In the genomic region with DNA sequence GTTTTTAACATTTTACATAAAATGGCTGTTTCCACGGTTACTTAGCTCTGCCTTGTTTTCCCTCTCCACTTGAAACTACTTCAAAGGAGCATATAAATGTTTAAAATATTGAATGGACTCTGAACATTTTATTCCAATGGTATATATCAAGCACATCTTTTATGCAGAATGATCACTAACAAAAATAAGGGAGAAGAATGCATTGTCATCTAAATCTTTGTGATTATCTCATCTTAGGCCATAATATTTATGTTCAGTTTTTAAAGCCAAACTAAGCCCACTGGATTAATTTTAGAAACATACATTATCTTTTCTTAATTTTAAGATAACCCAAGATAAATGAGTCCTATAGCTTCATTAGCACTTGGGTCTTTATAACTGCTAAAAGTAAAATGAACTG, we compare ENCODE assay signal across 21 cellular contexts. TPM values are rescaled to one million over a fixed set of nuclear protein-coding genes. Genes with fewer than 3 reads are reported as not detected.
DNase-seq lines count a peak whose midpoint lies in the region; ATAC-seq, FAIRE-seq and TF ChIP-seq lines count a peak whose summit lies in the region.
"Had no signal": no experiment of that assay in that cellular context is flagged by ENCODE, and none has a peak within 500 bp of the region (broad histone marks: within the 10 kb centered on the region; RNA-seq: fewer than 3 reads in every experiment).

No MANE protein-coding gene starts in this region.

- H3K4me1 Mint-ChIP-seq in activated T-cell treated with anti-CD3 and anti-CD28 coated beads, Interleukin-2, amount 50 U/mL, for 72 hours (ENCODE audit: low read depth) = peaks cover 21% of the 10 kb centered on the region
- peaks cover 31% of the 10 kb centered on the region for H3K4me1 Mint-ChIP-seq in activated T-cell treated with anti-CD3 and anti-CD28 coated beads, Interleukin-2, amount 50 U/mL, for 24 hours (ENCODE audit: low read depth)
- H3K4me1 Mint-ChIP-seq in glutamatergic neuron (ENCODE audit: low read depth, unreplicated experiment) = no peaks in the 10 kb centered on the region

- peaks cover 5% of the 10 kb centered on the region for H3F3A ChIP-seq in smooth muscle cell (ENCODE audit: low read depth)

- H3K9me3 Mint-ChIP-seq in activated T-cell treated with anti-CD3 and anti-CD28 coated beads, Interleukin-2, amount 50 U/mL, for 72 hours = no peaks in the 10 kb centered on the region
- H3K9me3 Mint-ChIP-seq in activated T-cell treated with anti-CD3 and anti-CD28 coated beads, Interleukin-2, amount 50 U/mL, for 24 hours = no peaks in the 10 kb centered on the region
- H3K9me3 Mint-ChIP-seq in glutamatergic neuron (ENCODE audit: unreplicated experiment) = peaks cover 11% of the 10 kb centered on the region

- H3K27ac ChIP-seq in OCI-LY3 (ENCODE audit: low read length) = no peak overlapping the region
- H3K27ac ChIP-seq in smooth muscle cell (ENCODE audit: low read depth) = no peak overlapping the region
- no peak overlapping the region for H3K27ac ChIP-seq in SJCRH30

- peaks cover 12% of the 10 kb centered on the region for H3K4me1 ChIP-seq in OCI-LY3 (ENCODE audit: low read length)
- no peaks in the 10 kb centered on the region for H3K4me1 ChIP-seq in smooth muscle cell (ENCODE audit: low read depth)
- no peaks in the 10 kb centered on the region for H3K4me1 ChIP-seq in SJCRH30

- H3K4me3 Mint-ChIP-seq in activated T-cell treated with anti-CD3 and anti-CD28 coated beads, Interleukin-2, amount 50 U/mL, for 72 hours = peak overlapping the region in 1 of 2 donors; percentile 90
- H3K4me3 Mint-ChIP-seq in activated T-cell treated with anti-CD3 and anti-CD28 coated beads, Interleukin-2, amount 50 U/mL, for 24 hours = no peak overlapping the region
- peak overlapping the region; percentile 91 for H3K4me3 Mint-ChIP-seq in glutamatergic neuron (ENCODE audit: unreplicated experiment)

- no peaks in the 10 kb centered on the region for H3K79me2 ChIP-seq in OCI-LY3 (ENCODE audit: low read length)
- no peaks in the 10 kb centered on the region for H3K79me2 ChIP-seq in smooth muscle cell (ENCODE audit: low read depth)

- H3K27me3 ChIP-seq in OCI-LY3 (ENCODE audit: low read depth, low read length) (0 out of 2 replicates have a peak, but pooled peaks cover 2% of the 10 kb centered on the region), smooth muscle cell (ENCODE audit: low read depth) (peaks cover under 1% of the 10 kb centered on the region), SJCRH30 (no peaks in the 10 kb centered on the region)

- no peaks in the 10 kb centered on the region for H3K36me3 ChIP-seq in OCI-LY3 (replicated peaks; ENCODE audit: low read depth, low read length)
- no peaks in the 10 kb centered on the region for H3K36me3 ChIP-seq in smooth muscle cell (ENCODE audit: low read depth)
- H3K36me3 ChIP-seq in SJCRH30 = no peaks in the 10 kb centered on the region
- H3K36me3 ChIP-seq: left ventricle myocardium inferior had no signal

- ATAC-seq in activated T-cell treated with anti-CD3 and anti-CD28 coated beads, Interleukin-2, amount 50 U/mL, for 72 hours (replicated peaks in 1 of 2) = no peak

- TF ChIP-seq CTCF in OCI-LY3 (IDR thresholded peaks at IDR 0.05; ENCODE audit: low read depth, low read length) (no peak), glutamatergic neuron (IDR thresholded peaks at IDR 0.05; ENCODE audit: partially characterized antibody, unreplicated experiment) (no peak), smooth muscle cell (IDR thresholded peaks at IDR 0.05; ENCODE audit: borderline replicate concordance, insufficient read depth, poor library complexity, severe bottlenecking) (no peak)

- no peaks in the 10 kb centered on the region for H4K20me1 ChIP-seq in OCI-LY3 (ENCODE audit: insufficient read depth, low read length)
- no peaks in the 10 kb centered on the region for H4K20me1 ChIP-seq in smooth muscle cell (ENCODE audit: low read depth)

- H3K4me3 ChIP-seq in OCI-LY3 (ENCODE audit: low read length) (peak overlapping the region; percentile 86), smooth muscle cell (no peak overlapping the region), SJCRH30 (no peak overlapping the region)

- H3K36me3 Mint-ChIP-seq in activated T-cell treated with anti-CD3 and anti-CD28 coated beads, Interleukin-2, amount 50 U/mL, for 72 hours (ENCODE audit: insufficient read depth in 2 of 2) = peaks cover 0 to 3% of the 10 kb centered on the region in 2 donors
- H3K36me3 Mint-ChIP-seq in activated T-cell treated with anti-CD3 and anti-CD28 coated beads, Interleukin-2, amount 50 U/mL, for 24 hours (ENCODE audit: low read depth) = no peaks in the 10 kb centered on the region
- peaks cover 4% of the 10 kb centered on the region for H3K36me3 Mint-ChIP-seq in glutamatergic neuron (ENCODE audit: unreplicated experiment)

- peak overlapping the region; percentile 100 for H3K27ac Mint-ChIP-seq in activated T-cell treated with anti-CD3 and anti-CD28 coated beads, Interleukin-2, amount 50 U/mL, for 72 hours
- no peak overlapping the region for H3K27ac Mint-ChIP-seq in activated T-cell treated with anti-CD3 and anti-CD28 coated beads, Interleukin-2, amount 50 U/mL, for 24 hours
- no peak overlapping the region for H3K27ac Mint-ChIP-seq in glutamatergic neuron (ENCODE audit: unreplicated experiment)
- H3K27ac Mint-ChIP-seq: activated CD4-positive, alpha-beta T cell treated with anti-CD3 and anti-CD28 coated beads for 36 hours had no signal

- H3K9ac ChIP-seq in OCI-LY3 (ENCODE audit: low read length) (no peak overlapping the region), smooth muscle cell (ENCODE audit: low read depth) (no peak overlapping the region)

- WGBS in smooth muscle cell (ENCODE audit: low lambda C conversion rate) = 92% methylated on average over 1 of the region's 1 CpG

- no peak for FAIRE-seq in GM19239 (lab: Jason Lieb, UNC)
- FAIRE-seq: colon, frontal cortex, urothelium cell line had no signal

- H3K4me2 ChIP-seq in OCI-LY3 (ENCODE audit: low read length) (peak overlapping the region; percentile 73), smooth muscle cell (peak overlapping the region; percentile 93)

- DNase-seq in activated T-cell treated with anti-CD3 and anti-CD28 coated beads, Interleukin-2, amount 50 U/mL, for 72 hours = no peak
- DNase-seq in activated T-cell treated with anti-CD3 and anti-CD28 coated beads, Interleukin-2, amount 50 U/mL, for 24 hours = no peak
- no peak for DNase-seq in glutamatergic neuron
- DNase-seq in smooth muscle cell (lab: John Stamatoyannopoulos, UW; ENCODE audit: unreplicated experiment) = no peak
- DNase-seq in SJCRH30 = no peak
- DNase-seq in GM19239 (ENCODE audit: insufficient read length, low spot score) = no peak
- no peak for DNase-seq in NCI-H524 (lab: John Stamatoyannopoulos, UW)
- DNase-seq: activated CD4-positive, alpha-beta T cell treated with anti-CD3 and anti-CD28 coated beads for 36 hours; activated T-cell treated with anti-CD3 and anti-CD28 coated beads, Interleukin-2, amount 50 U/mL, for 48 hours; Calu3; GDM1; left ventricle myocardium inferior; NCI-H146; NCI-H345; SHP77; stimulated activated naive CD8-positive, alpha-beta T cell treated with anti-CD3 and anti-CD28 coated beads, Interleukin-15, Interleukin-2, amounts not matched to agents 100 U/mL and 50 U/mL, for 24 hours; T1000 had no signal

- H3K27me3 Mint-ChIP-seq in activated T-cell treated with anti-CD3 and anti-CD28 coated beads, Interleukin-2, amount 50 U/mL, for 72 hours (ENCODE audit: low read depth) = peaks cover 12% of the 10 kb centered on the region
- H3K27me3 Mint-ChIP-seq in activated T-cell treated with anti-CD3 and anti-CD28 coated beads, Interleukin-2, amount 50 U/mL, for 24 hours = peaks cover 3% of the 10 kb centered on the region
- H3K27me3 Mint-ChIP-seq in glutamatergic neuron (ENCODE audit: unreplicated experiment) = peaks cover 7% of the 10 kb centered on the region

- H2AFZ ChIP-seq in OCI-LY3 (ENCODE audit: low read depth, low read length) (0 out of 2 replicates have a peak overlapping the region, but pooled peaks have one; percentile 96), smooth muscle cell (ENCODE audit: low read depth) (peak overlapping the region; percentile 95)

- H3K9me3 ChIP-seq in OCI-LY3 (ENCODE audit: insufficient read depth, low read length) (no peaks in the 10 kb centered on the region), smooth muscle cell (replicated peaks; ENCODE audit: low read depth) (no peaks in the 10 kb centered on the region), SJCRH30 (replicated peaks) (no peaks in the 10 kb centered on the region)
- H3K9me3 ChIP-seq: left ventricle myocardium inferior had no signal

RNA-seq across cellular contexts. Expression of a gene that starts 13.4 kb away (rescaled TPM):
- total RNA-seq in activated T-cell treated with anti-CD3 and anti-CD28 coated beads, Interleukin-2, amount 50 U/mL, for 72 hours = not detected
- not detected for total RNA-seq in glutamatergic neuron (ENCODE audit: unreplicated experiment)
- not detected in 2 replicates for total RNA-seq in smooth muscle cell
- polyA plus RNA-seq in smooth muscle cell = not detected in 2 replicates
- total RNA-seq in SJCRH30 (2014; rRNA removed; shearing (Covaris generic)) = not detected in 2 replicates
- total RNA-seq: activated CD4-positive, alpha-beta T cell treated with anti-CD3 and anti-CD28 coated beads for 36 hours; Calu3; frontal cortex; left ventricle myocardium inferior had no signal
